In genomic region chrX:48956728-48957414, GRCh38 we compare ENCODE assay signal across 7 cellular contexts. TPM values are rescaled to one million over a fixed set of nuclear protein-coding genes. Genes with fewer than 3 reads are reported as not detected.
DNase-seq lines count a peak whose midpoint lies in the region; ATAC-seq, FAIRE-seq and TF ChIP-seq lines count a peak whose summit lies in the region.
"Had no signal": no experiment of that assay in that cellular context is flagged by ENCODE, and none has a peak within 500 bp of the region (broad histone marks: within the 10 kb centered on the region; RNA-seq: fewer than 3 reads in every experiment).

No MANE protein-coding gene starts in this region.

- H3K36me3 ChIP-seq in kidney (ENCODE audit: control insufficient read depth in 1 of 2, insufficient read depth in 2 of 2, low read length in 2 of 2) (peaks cover 0 to 4% of the 10 kb centered on the region in 2 donors), upper lobe of left lung (peaks cover 0 to 8% (median 0%) of the 10 kb centered on the region in 4 donors)

- DNase-seq in activated T-helper 1 cell treated with Interleukin-2 at 50 U/mL for 16 hours (ENCODE audit: low read depth) (peak; percentile 18), kidney (peak; percentile 82), upper lobe of left lung (peak in 1 of 2 donors; percentile 87), 8988T (no peak)

- no peaks in the 10 kb centered on the region for H3K27me3 ChIP-seq in upper lobe of left lung

- WGBS in upper lobe of left lung, 2 donors, result 60% methylated on average over 37 of the region's 61 CpGs; no CpG with 5 or more reads in 1 of the 2 donors

- no peak for FAIRE-seq in kidney (lab: Jason Lieb, UNC)
- FAIRE-seq: endometrium had no signal

- H3K27ac ChIP-seq in kidney (ENCODE audit: low read depth in 2 of 2, low read length in 2 of 2) (peak overlapping the region in 1 of 2 donors; percentile 57), upper lobe of left lung (peak overlapping the region; percentile 94 to 97 (median 96))

- TF ChIP-seq POLR2A in upper lobe of left lung (IDR thresholded peaks at IDR 0.05), result no peak

- intact Hi-C loops in kidney (cut with DNase I), result no loop called here

- TF ChIP-seq EP300 in upper lobe of left lung (IDR thresholded peaks at IDR 0.05), result no peak

- peak overlapping the region; percentile 15 to 71 for H3K9ac ChIP-seq in kidney (ENCODE audit: low read length in 2 of 2)

- H3K9me3 ChIP-seq in kidney (ENCODE audit: control insufficient read depth in 1 of 2, low read length in 2 of 2) (no peaks in the 10 kb centered on the region), upper lobe of left lung (no peaks in the 10 kb centered on the region)

- H3K4me3 ChIP-seq in kidney (ENCODE audit: low read length in 2 of 2), result peak overlapping the region; percentile 67 to 79
- H3K4me3 ChIP-seq in upper lobe of left lung, result peak overlapping the region; percentile 39 to 76 (median 64)

- H3K4me1 ChIP-seq in kidney (ENCODE audit: control insufficient read depth in 1 of 2, insufficient read depth in 1 of 2, low read depth in 1 of 2, low read length in 2 of 2), result peaks cover 0 to 28% of the 10 kb centered on the region in 2 donors
- H3K4me1 ChIP-seq in upper lobe of left lung, result peaks cover 15 to 47% (median 18%) of the 10 kb centered on the region in 4 donors

- ATAC-seq in HG03064 (IDR thresholded peaks at IDR 0.05; ENCODE audit: low read depth, unreplicated experiment) (peak; percentile 5), upper lobe of left lung (ENCODE audit: low FRiP score in 2 of 2) (no peak), GM21360 (IDR thresholded peaks at IDR 0.05; ENCODE audit: unreplicated experiment) (no peak)

- no peak for TF ChIP-seq CTCF in kidney (IDR thresholded peaks at IDR 0.05; ENCODE audit: borderline replicate concordance, extremely low read depth, insufficient read depth)
- peak in 1 of 6 experiments; percentile 39 for TF ChIP-seq CTCF in upper lobe of left lung (IDR thresholded peaks at IDR 0.05)

RNA-seq across cellular contexts. Expression of gene OTUD5, which starts 0.5 kb away (rescaled TPM):
- 56.2 TPM for total RNA-seq in kidney
- 40.2 TPM for polyA plus RNA-seq in kidney (ENCODE audit: insufficient read depth, low read depth, low replicate concordance)
- total RNA-seq in upper lobe of left lung, result 100 to 1,000 TPM in 1 of 6 donors, 10 to 100 TPM in 5; 40.1 to 101 (median 49.6) TPM

RNA-seq across cellular contexts. Expression of gene KCND1, which starts 14.8 kb away (rescaled TPM):
- 2.2 TPM for total RNA-seq in kidney
- 0.92 TPM for polyA plus RNA-seq in kidney (ENCODE audit: insufficient read depth, low read depth, low replicate concordance)
- 1 to 10 TPM in 3 of 6 donors, under 1 TPM in 3; 0.61 to 3.1 (median 1.2) TPM for total RNA-seq in upper lobe of left lung

RNA-seq across cellular contexts. Expression of gene PIM2, which starts 38.0 kb away (rescaled TPM):
- total RNA-seq in kidney (29.6 TPM), upper lobe of left lung (10 to 100 TPM; 16.3 to 36.1 (median 26.2) TPM)
- 8.7 TPM for polyA plus RNA-seq in kidney (ENCODE audit: insufficient read depth, low read depth, low replicate concordance)

RNA-seq across cellular contexts. Expression of gene GRIPAP1, which starts 45.2 kb away (rescaled TPM):
- total RNA-seq in kidney (52.8 TPM), upper lobe of left lung (100 to 1,000 TPM in 1 of 6 donors, 10 to 100 TPM in 5; 37.5 to 140 (median 50.8) TPM)
- polyA plus RNA-seq in kidney (ENCODE audit: insufficient read depth, low read depth, low replicate concordance), result 24.0 TPM

RNA-seq across cellular contexts. Expression of gene SLC35A2, which starts 45.4 kb away (rescaled TPM):
- total RNA-seq in kidney (34.2 TPM), upper lobe of left lung (10 to 100 TPM in 5 of 6 donors, 1 to 10 TPM in 1; 5.2 to 32.0 (median 23.3) TPM)
- 29.3 TPM for polyA plus RNA-seq in kidney (ENCODE audit: insufficient read depth, low read depth, low replicate concordance)
